1 cellular context compared by ENCODE assay signal in genomic region chr19:35931161-35931873, GRCh38.
TF ChIP-seq lines count a peak whose summit lies in the region.

No MANE protein-coding gene starts in this region.

TF ChIP-seq in HepG2, 621 proteins besides CTCF, POLR2A, EP300 and RAD21 (continued from another document and continues in another):
- TF ChIP-seq ZHX2 (IDR thresholded peaks at IDR 0.05; ENCODE audit: low read depth) (peak; percentile 82), ZHX2 (CRISPR knock-in tag; IDR thresholded peaks at IDR 0.05; ENCODE audit: borderline replicate concordance) (no peak), ZSCAN25 (CRISPR knock-in tag; IDR thresholded peaks at IDR 0.05) (peak; percentile 62), U2AF2 (IDR thresholded peaks at IDR 0.05; ENCODE audit: low read depth, low read length) (no peak; the same call in 1 of the 2 replicates), ZNF614 (CRISPR knock-in tag; IDR thresholded peaks at IDR 0.05; ENCODE audit: borderline replicate concordance) (peak; percentile 92; the same call in 1 of the 2 replicates), NR2F6 (IDR thresholded peaks at IDR 0.05) (no peak), NR2F6 (CRISPR knock-in tag; IDR thresholded peaks at IDR 0.05) (peak; percentile 71; the same call in 1 of the 2 replicates), KDM3A (CRISPR knock-in tag; IDR thresholded peaks at IDR 0.05; ENCODE audit: low read depth) (peak; percentile 90; the same call in 1 of the 2 replicates), CEBPB (IDR thresholded peaks at IDR 0.05; ENCODE audit: borderline replicate concordance, low read depth, low read length) (no peak), ZNF138 (CRISPR knock-in tag; IDR thresholded peaks at IDR 0.05; ENCODE audit: low read depth) (no peak), PAXIP1 (CRISPR knock-in tag; conservative IDR thresholded peaks at IDR 0.05) (peak; percentile 38), IRF2 (CRISPR knock-in tag; IDR thresholded peaks at IDR 0.05) (peak; percentile 90), ZNF383 (CRISPR knock-in tag; IDR thresholded peaks at IDR 0.05; ENCODE audit: borderline replicate concordance) (no peak), ISL2 (CRISPR knock-in tag; IDR thresholded peaks at IDR 0.05) (0 out of 2 replicates have a peak, but pooled peaks have one; percentile 38), GTF3A (CRISPR knock-in tag; conservative IDR thresholded peaks at IDR 0.05) (0 out of 2 replicates have a peak, but pooled peaks have one; percentile 91), LCORL (IDR thresholded peaks at IDR 0.05) (no peak), LCORL (CRISPR knock-in tag; IDR thresholded peaks at IDR 0.05) (peak; percentile 52; the same call in 1 of the 2 replicates), ZNF407 (CRISPR knock-in tag; IDR thresholded peaks at IDR 0.05; ENCODE audit: not compliant biosample characterization) (no peak), ZNF263 (CRISPR knock-in tag; IDR thresholded peaks at IDR 0.05) (peak; percentile 51; the same call in 1 of the 2 replicates), CREB3 (CRISPR knock-in tag; IDR thresholded peaks at IDR 0.05) (0 out of 2 replicates have a peak, but pooled peaks have one; percentile 22), KIAA2018 (CRISPR knock-in tag; IDR thresholded peaks at IDR 0.05; ENCODE audit: borderline replicate concordance) (no peak), TBP (CRISPR knock-in tag; IDR thresholded peaks at IDR 0.05) (peak; percentile 62; the same call in 1 of the 2 replicates), ZNF749 (CRISPR knock-in tag; IDR thresholded peaks at IDR 0.05; ENCODE audit: borderline replicate concordance) (no peak), IRF1 (CRISPR knock-in tag; IDR thresholded peaks at IDR 0.05; ENCODE audit: low read depth) (no peak)
